ENCODE assay signal across 1 cellular context in the genomic region with DNA sequence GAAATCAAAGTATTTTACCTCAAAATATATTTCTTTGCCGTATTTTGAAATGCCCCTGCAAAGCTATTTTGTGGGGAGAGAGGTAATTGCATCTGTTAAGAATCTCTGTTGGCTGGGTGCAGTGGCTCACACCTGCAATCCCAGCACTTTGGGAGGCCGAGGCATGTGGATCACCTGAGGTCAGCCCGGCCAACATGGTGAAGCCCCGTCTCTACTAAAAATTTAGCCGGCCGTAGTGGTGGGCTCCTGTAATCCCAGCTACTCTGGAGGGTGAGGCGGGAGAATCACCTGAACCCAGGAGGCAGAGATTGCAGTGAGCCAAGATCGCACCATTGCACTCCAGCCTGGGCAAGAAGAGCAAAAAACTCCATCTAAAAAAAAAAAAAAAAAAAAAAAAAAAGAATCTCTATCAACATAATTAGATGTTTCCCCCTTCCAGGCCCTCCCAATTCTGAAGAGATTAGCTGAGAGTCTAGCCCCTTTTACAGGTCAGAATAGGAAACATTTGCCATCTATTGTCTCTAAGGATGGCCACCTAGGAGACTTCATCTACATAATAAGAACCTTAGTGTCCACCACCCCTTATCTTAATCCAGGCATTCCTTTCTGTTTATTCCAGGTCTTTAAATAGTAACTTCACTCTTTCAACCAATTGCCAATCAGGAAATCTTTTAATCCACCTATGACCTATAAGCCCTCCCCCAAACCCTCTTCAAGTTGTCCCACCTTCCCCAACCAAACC.
TF ChIP-seq lines count a peak whose summit lies in the region.

No MANE protein-coding gene starts in this region.

TF ChIP-seq in H1, 55 proteins besides CTCF, POLR2A, EP300 and RAD21:
- TF ChIP-seq PHF8 (conservative IDR thresholded peaks at IDR 0.05; ENCODE audit: low read depth, low read length) (no peak), NANOG (IDR thresholded peaks at IDR 0.05; ENCODE audit: insufficient read depth, low read depth, low read length, poor library complexity, severe bottlenecking) (peak; percentile 26), HDAC2 (IDR thresholded peaks at IDR 0.05; ENCODE audit: borderline replicate concordance in 1 of 2, low read depth in 2 of 2, low read length in 2 of 2) (peak in 1 of 2 experiments; percentile 74; a peak in 1 of 4 replicates), POLR2AphosphoS5 (IDR thresholded peaks at IDR 0.05; ENCODE audit: low read depth, low read length) (no peak)
